ENCODE assay signal across 21 cellular contexts in the genomic region with DNA sequence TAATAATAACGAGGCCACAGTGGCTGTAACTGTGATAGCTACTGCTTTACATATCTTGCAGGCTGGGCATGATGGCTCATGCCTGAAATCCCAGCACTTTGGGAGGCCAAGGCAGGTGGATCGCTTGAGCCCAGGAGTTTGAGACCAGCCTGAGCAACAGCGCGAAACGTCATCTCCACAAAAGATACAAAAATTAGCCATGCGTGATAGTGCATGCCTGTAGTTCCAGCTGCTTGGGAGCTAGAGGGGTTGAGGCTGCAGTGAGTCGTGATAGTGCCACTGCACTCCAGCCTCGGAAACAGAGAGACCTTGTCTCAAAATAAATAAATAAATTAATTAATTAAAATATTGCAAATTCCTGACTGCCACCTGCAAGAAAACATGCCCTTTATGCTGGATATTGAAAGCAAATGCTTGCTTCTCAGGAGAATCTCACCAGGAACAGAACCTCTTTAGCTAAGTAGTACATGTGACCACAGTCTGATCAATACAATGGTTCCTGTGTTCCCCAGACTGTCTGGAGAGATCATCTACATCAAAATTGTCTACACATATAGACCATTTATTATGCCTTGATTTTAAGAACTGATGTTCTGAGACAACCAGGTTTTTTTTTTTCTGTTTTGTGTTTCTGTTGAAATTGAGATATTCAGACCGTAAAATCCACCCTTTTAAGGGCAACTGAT. TPM values are rescaled to one million over a fixed set of nuclear protein-coding genes. Genes with fewer than 3 reads are reported as not detected.
DNase-seq lines count a peak whose midpoint lies in the region; ATAC-seq and TF ChIP-seq lines count a peak whose summit lies in the region.
"Had no signal": no experiment of that assay in that cellular context is flagged by ENCODE, and none has a peak within 500 bp of the region (broad histone marks: within the 10 kb centered on the region; RNA-seq: fewer than 3 reads in every experiment).

No MANE protein-coding gene starts in this region.

- no peak overlapping the region for H2AFZ ChIP-seq in mammary epithelial cell (ENCODE audit: low read depth, low read length)

- CTCF ChIA-PET in mammary epithelial cell (lab: Charles Lee; ENCODE audit: low non-redundant PET), result no interaction called here

- 75 to 87% (median 78%) methylated on average over 9 of the region's 9 CpGs for WGBS in heart left ventricle, 4 donors
- WGBS in mesodermal cell (ENCODE audit: insufficient coverage in 2 of 2), 2 experiments, result 95% methylated on average over 4 to 5 of the region's 9 CpGs
- WGBS in mammary epithelial cell (ENCODE audit: low coverage, missing lambda C conversion rate), result 28% methylated on average over 9 of the region's 9 CpGs

- H3K79me2 ChIP-seq in mammary epithelial cell (ENCODE audit: insufficient read depth, low read length), result peaks cover 10% of the 10 kb centered on the region

- in situ Hi-C loops in mammary epithelial cell (cut with MboI; ENCODE audit: low sequenced_read_pairs in 2 of 2), result no loop called here

- intact Hi-C loops in heart left ventricle (cut with DNase I), result no loop called here
- intact Hi-C loops in mammary epithelial cell (cut with micrococcal nuclease), result no loop called here

- no peak overlapping the region for H3K9ac ChIP-seq in mammary epithelial cell (ENCODE audit: insufficient read depth, low read length)

- H3K27me3 ChIP-seq in cardiac muscle cell (no peaks in the 10 kb centered on the region), heart left ventricle (no peaks in the 10 kb centered on the region), mammary epithelial cell (ENCODE audit: insufficient read depth, low read length) (no peaks in the 10 kb centered on the region)
- H3K27me3 ChIP-seq: brain microvascular endothelial cell, heart right ventricle, upper lobe of left lung had no signal

- DNase-seq in cardiac muscle cell (ENCODE audit: low read depth in 1 of 2, low spot score in 1 of 2), result no peak
- no peak for DNase-seq in heart left ventricle
- peak in 1 of 61 donors; percentile 13 for DNase-seq in caudate nucleus (lab: John Stamatoyannopoulos, UW)
- DNase-seq in stimulated activated CD4-positive, alpha-beta T cell treated with anti-CD3 and anti-CD28 coated beads, Interleukin-4, amount 100 ng/mL, for 4 hours, result no peak
- no peak for DNase-seq in mammary epithelial cell
- DNase-seq: activated CD8-positive, alpha-beta memory T cell treated with anti-CD3 and anti-CD28 coated beads, Interleukin-2, amount 10 ng/mL, durations not matched to agents 7 days and 5 days; brain microvascular endothelial cell; C1 segment of cervical spinal cord; Calu3; heart right ventricle; HFFc6; lower lobe of right lung; NCI-H1436 treated with DMSO at 0.1 percent for 48 hours; NCI-H82; SHP77 treated with DMSO at 0.1 percent for 48 hours; stimulated activated CD4-positive, alpha-beta T cell treated with anti-CD3 and anti-CD28 coated beads, Interleukin-4, amount 100 ng/mL, for 24 hours; T-helper 1 cell; upper lobe of left lung had no signal

- no peak for TF ChIP-seq CTCF in cardiac muscle cell (IDR thresholded peaks at IDR 0.05; ENCODE audit: low read depth, low read length)
- TF ChIP-seq CTCF in heart left ventricle (IDR thresholded peaks at IDR 0.05), result no peak
- no peak for TF ChIP-seq CTCF in mammary epithelial cell (conservative IDR thresholded peaks at IDR 0.05 in 1 of 2, IDR thresholded peaks at IDR 0.05 in 1 of 2; ENCODE audit: extremely low read depth in 1 of 2, insufficient read depth in 1 of 2, low read depth in 1 of 2, low read length in 2 of 2)

- ATAC-seq in heart left ventricle (no peak), HG02610 (IDR thresholded peaks at IDR 0.05; ENCODE audit: unreplicated experiment) (no peak), GM18505 (IDR thresholded peaks at IDR 0.05; ENCODE audit: unreplicated experiment) (no peak)
- ATAC-seq: activated CD8-positive, alpha-beta memory T cell treated with anti-CD3 and anti-CD28 coated beads, Interleukin-2, amount 10 ng/mL, durations not matched to agents 7 days and 5 days; heart right ventricle; lower lobe of right lung had no signal

- no peak overlapping the region for H3K4me2 ChIP-seq in mammary epithelial cell (ENCODE audit: insufficient read depth, low read depth, low read length)

- H3K4me3 ChIP-seq in cardiac muscle cell (no peak overlapping the region), heart left ventricle (no peak overlapping the region), mesodermal cell (ENCODE audit: extremely low read depth, insufficient read depth, low read length, poor library complexity, severe bottlenecking) (no peak overlapping the region), mammary epithelial cell (replicated peaks in 1 of 3; ENCODE audit: insufficient read depth in 1 of 3, low read depth in 2 of 3, low read length in 3 of 3) (no peak overlapping the region)
- H3K4me3 ChIP-seq: heart right ventricle, lower lobe of right lung, upper lobe of left lung had no signal

- peak overlapping the region; percentile 43 for H3K27ac ChIP-seq in cardiac muscle cell
- no peak overlapping the region for H3K27ac ChIP-seq in heart left ventricle
- H3K27ac ChIP-seq in caudate nucleus (ENCODE audit: low read depth, low read length), result peak overlapping the region; percentile 62
- peak overlapping the region; percentile 45 for H3K27ac ChIP-seq in mesodermal cell (ENCODE audit: low read depth, low read length, severe bottlenecking)
- no peak overlapping the region for H3K27ac ChIP-seq in mammary epithelial cell (ENCODE audit: insufficient read depth, low read depth, low read length)
- H3K27ac ChIP-seq: brain microvascular endothelial cell, heart right ventricle, lower lobe of right lung, upper lobe of left lung had no signal

- H4K20me1 ChIP-seq in mammary epithelial cell (ENCODE audit: insufficient read depth, low read length), result no peaks in the 10 kb centered on the region

- TF ChIP-seq POLR2A in heart left ventricle (IDR thresholded peaks at IDR 0.05) (no peak), GM18505 (IDR thresholded peaks at IDR 0.05; ENCODE audit: borderline replicate concordance, extremely low read depth, insufficient read depth, insufficient read length) (no peak)

- no TSS peak for BruUV-seq in mammary epithelial cell (replicated peaks; lab: Mats Ljungman, UMichigan)

- dilution Hi-C loops in mammary epithelial cell (cut with HindIII; ENCODE audit: low sequenced_read_pairs), result no loop called here

- H3K36me3 ChIP-seq in cardiac muscle cell (peaks cover 3% of the 10 kb centered on the region), heart left ventricle (peaks cover 0 to 36% (median 19%) of the 10 kb centered on the region in 9 donors), mesodermal cell (ENCODE audit: control insufficient read depth, insufficient read depth, low read length) (peaks cover 8% of the 10 kb centered on the region), mammary epithelial cell (ENCODE audit: insufficient read depth, low read length) (peaks cover 3% of the 10 kb centered on the region)
- H3K36me3 ChIP-seq: brain microvascular endothelial cell had no signal

- H3K9me3 ChIP-seq in cardiac muscle cell (ENCODE audit: low read depth) (no peaks in the 10 kb centered on the region), heart left ventricle (no peaks in the 10 kb centered on the region), mesodermal cell (ENCODE audit: control insufficient read depth, low read length) (no peaks in the 10 kb centered on the region), mammary epithelial cell (replicated peaks; ENCODE audit: insufficient read depth, low read length) (no peaks in the 10 kb centered on the region)
- H3K9me3 ChIP-seq: heart right ventricle, lower lobe of right lung, upper lobe of left lung had no signal

- H3K4me1 ChIP-seq in cardiac muscle cell (ENCODE audit: low read depth), result no peaks in the 10 kb centered on the region
- H3K4me1 ChIP-seq in heart left ventricle, result peaks cover 0 to 27% (median 4%) of the 10 kb centered on the region in 12 donors
- H3K4me1 ChIP-seq in mesodermal cell (ENCODE audit: control insufficient read depth, insufficient read depth, low read length, poor library complexity, severe bottlenecking), result peaks cover 4% of the 10 kb centered on the region
- no peaks in the 10 kb centered on the region for H3K4me1 ChIP-seq in mammary epithelial cell (ENCODE audit: insufficient read depth, low read length)

RNA-seq across cellular contexts. Expression of gene ZBTB3, which starts 6.3 kb away (rescaled TPM):
- total RNA-seq in cardiac muscle cell, result 12.5 and 14.3 TPM in 2 replicates
- polyA plus RNA-seq in cardiac muscle cell, result 10.4 and 10.8 TPM in 2 replicates
- total RNA-seq in heart left ventricle, result 10 to 100 TPM in 4 of 9 donors, 1 to 10 TPM in 5; 6.9 to 16.6 (median 9.9) TPM
- polyA plus RNA-seq in heart left ventricle, result 1 to 10 TPM; 3.5 to 3.7 TPM
- polyA plus RNA-seq in mesodermal cell (2013, experiment 1 of 2), result 5.1 TPM
- 5.3 TPM for polyA plus RNA-seq in mesodermal cell (2013, experiment 2 of 2)
- 10 to 100 TPM in 1 of 2 donors, 1 to 10 TPM in 1; 6.5 to 16.0 TPM for total RNA-seq in mammary epithelial cell
- 5.9 TPM for polyA plus RNA-seq in mammary epithelial cell
- 3.8 TPM for polyA minus RNA-seq in mammary epithelial cell

RNA-seq across cellular contexts. Expression of gene POLR2G, which starts 13.8 kb away (rescaled TPM):
- total RNA-seq in cardiac muscle cell (67.2 and 101 TPM in 2 replicates), heart left ventricle (10 to 100 TPM; 32.6 to 61.2 (median 43.8) TPM), mammary epithelial cell (10 to 100 TPM; 45.0 to 70.9 TPM)
- polyA plus RNA-seq in cardiac muscle cell (195 and 219 TPM in 2 replicates), heart left ventricle (100 to 1,000 TPM in 1 of 2 donors, 10 to 100 TPM in 1; 43.6 to 106 TPM), mammary epithelial cell (159 TPM)
- polyA plus RNA-seq in mesodermal cell (2013, experiment 1 of 2), result 97.1 TPM
- 86.4 TPM for polyA plus RNA-seq in mesodermal cell (2013, experiment 2 of 2)
- polyA minus RNA-seq in mammary epithelial cell, result 167 TPM

RNA-seq across cellular contexts. Expression of gene TTC9C, which starts 19.3 kb away (rescaled TPM):
- 36.3 and 37.3 TPM in 2 replicates for total RNA-seq in cardiac muscle cell
- 39.0 and 45.1 TPM in 2 replicates for polyA plus RNA-seq in cardiac muscle cell
- 10 to 100 TPM in 7 of 9 donors, 1 to 10 TPM in 2; 7.4 to 23.5 (median 12.1) TPM for total RNA-seq in heart left ventricle
- polyA plus RNA-seq in heart left ventricle, result 10 to 100 TPM; 13.9 to 20.0 TPM
- 62.2 TPM for polyA plus RNA-seq in mesodermal cell (2013, experiment 1 of 2)
- polyA plus RNA-seq in mesodermal cell (2013, experiment 2 of 2), result 59.3 TPM
- 10 to 100 TPM; 25.0 to 29.0 TPM for total RNA-seq in mammary epithelial cell
- 15.1 TPM for polyA plus RNA-seq in mammary epithelial cell
- 62.3 TPM for polyA minus RNA-seq in mammary epithelial cell

RNA-seq across cellular contexts. Expression of gene HNRNPUL2, which starts 20.4 kb away (rescaled TPM):
- total RNA-seq in cardiac muscle cell (13.7 and 20.0 TPM in 2 replicates), heart left ventricle (10 to 100 TPM in 8 of 9 donors, 1 to 10 TPM in 1; 9.6 to 39.5 (median 32.6) TPM), mammary epithelial cell (10 to 100 TPM in 1 of 2 donors, 1 to 10 TPM in 1; 7.7 to 50.4 TPM)
- polyA plus RNA-seq in cardiac muscle cell (2.9 and 3.2 TPM in 2 replicates), heart left ventricle (10 to 100 TPM; 32.7 to 35.2 TPM), mammary epithelial cell (13.7 TPM)
- 42.2 TPM for polyA plus RNA-seq in mesodermal cell (2013, experiment 1 of 2)
- 37.4 TPM for polyA plus RNA-seq in mesodermal cell (2013, experiment 2 of 2)
- polyA minus RNA-seq in mammary epithelial cell, result 41.4 TPM

RNA-seq across cellular contexts. Expression of gene TAF6L, which starts 23.6 kb away (rescaled TPM):
- total RNA-seq in cardiac muscle cell (33.1 and 38.8 TPM in 2 replicates), heart left ventricle (10 to 100 TPM in 3 of 9 donors, 1 to 10 TPM in 6; 7.1 to 19.5 (median 9.3) TPM), mammary epithelial cell (10 to 100 TPM; 16.3 to 22.0 TPM)
- polyA plus RNA-seq in cardiac muscle cell (46.3 and 56.3 TPM in 2 replicates), heart left ventricle (10 to 100 TPM; 12.7 to 12.9 TPM), mammary epithelial cell (13.9 TPM)
- polyA plus RNA-seq in mesodermal cell (2013, experiment 1 of 2), result 15.4 TPM
- polyA plus RNA-seq in mesodermal cell (2013, experiment 2 of 2), result 18.4 TPM
- polyA minus RNA-seq in mammary epithelial cell, result 6.2 TPM

Comparison
In these comparisons a context has a peak if more than half of its experiments do, and no peak if none do; other contexts are left out.
1. H3K27ac ChIP-seq: peak in cardiac muscle cell (single experiment), caudate nucleus (single experiment) and mesodermal cell (single experiment); none in heart left ventricle (0 of 12) and mammary epithelial cell (single experiment).